35 cellular contexts compared by ENCODE assay signal in genomic region chr17:39719966-39720365, GRCh38. TPM values are rescaled to one million over a fixed set of nuclear protein-coding genes. Genes with fewer than 3 reads are reported as not detected.
"Had no signal": no experiment of that assay in that cellular context is flagged by ENCODE, and none has a peak within 500 bp of the region (broad histone marks: within the 10 kb centered on the region; RNA-seq: fewer than 3 reads in every experiment).

No MANE protein-coding gene starts in this region.

- H3K4me1 Mint-ChIP-seq: activated CD4-positive, alpha-beta T cell treated with anti-CD3 and anti-CD28 coated beads for 36 hours; activated CD4-positive, alpha-beta T cell treated with anti-CD3 and anti-CD28 coated beads, Interleukin-2, amount 10 ng/mL, durations not matched to agents 7 days and 5 days; activated T-helper 17 cell treated with anti-CD3 and anti-CD28 coated beads, Interleukin-2, amount 50 U/mL, for 72 hours; central memory CD8-positive, alpha-beta T cell had no signal

- H3K4me3 Mint-ChIP-seq: activated CD4-positive, alpha-beta T cell treated with anti-CD3 and anti-CD28 coated beads for 36 hours; activated CD4-positive, alpha-beta T cell treated with anti-CD3 and anti-CD28 coated beads, Interleukin-2, amount 10 ng/mL, durations not matched to agents 7 days and 5 days; activated CD8-positive, alpha-beta T cell treated with anti-CD3 and anti-CD28 coated beads, Interleukin-2, amount 10 ng/mL, durations not matched to agents 7 days and 5 days; activated naive CD8-positive, alpha-beta T cell treated with anti-CD3 and anti-CD28 coated beads for 36 hours; activated T-cell treated with anti-CD3 and anti-CD28 coated beads, Interleukin-2, amount 50 U/mL, for 72 hours; activated T-helper 17 cell treated with anti-CD3 and anti-CD28 coated beads, Interleukin-2, amount 50 U/mL, for 72 hours; central memory CD8-positive, alpha-beta T cell; T-helper 1 cell treated with Interleukin-12 subunit alpha and Interleukin-12 subunit beta and Interleukin-4 antibody, amounts not matched to agents 30 μg/mL and 1 μg/mL, for 36 hours; T-helper 2 cell treated with Interferon-gamma antibody and Interleukin-4, amounts not matched to agents 5 μg/mL and 100 μg/mL, for 36 hours had no signal

- DNase-seq: activated CD4-positive, alpha-beta T cell treated with anti-CD3 and anti-CD28 coated beads for 36 hours; activated CD4-positive, alpha-beta T cell treated with anti-CD3 and anti-CD28 coated beads, Interleukin-2, amount 10 ng/mL, durations not matched to agents 7 days and 5 days; activated CD4-positive, alpha-beta T cell treated with anti-CD3 and anti-CD28 coated beads, Interleukin-2, amount 50 U/mL, for 48 hours; activated CD8-positive, alpha-beta memory T cell treated with anti-CD3 and anti-CD28 coated beads, Interleukin-2, amount 50 U/mL, for 4 hours; activated CD8-positive, alpha-beta T cell treated with anti-CD3 and anti-CD28 coated beads, Interleukin-2, amount 10 ng/mL, durations not matched to agents 7 days and 5 days; activated effector memory CD4-positive, alpha-beta T cell treated with anti-CD3 and anti-CD28 coated beads, Interleukin-2, amount 50 U/mL, for 16 hours; activated naive CD4-positive, alpha-beta T cell; activated naive CD4-positive, alpha-beta T cell treated with anti-CD3 and anti-CD28 coated beads, Interleukin-2, amount 50 U/mL, for 16 hours; activated naive CD8-positive, alpha-beta T cell treated with anti-CD3 and anti-CD28 coated beads for 36 hours; activated T-cell treated with anti-CD3 and anti-CD28 coated beads, Interleukin-2, amount 50 U/mL, for 72 hours; amniotic stem cell; brain microvascular endothelial cell; NCI-H1092 treated with DMSO at 0.1 percent for 48 hours; NCI-H1417; NCI-H146; NCI-H187; NCI-H2029 treated with DMSO at 0.1 percent for 48 hours; NCI-H2107; NCI-H2171; NCI-H510A; NCI-H526; NCI-H748 treated with DMSO at 0.1 percent for 48 hours; NK-92 treated with Interleukin-12 subunit alpha and Interleukin-12 subunit beta, amount 100 ng/mL, for 24 hours; PC-3; Peyer's patch; RPMI8226; SHP77 treated with DMSO at 0.1 percent for 48 hours; SK-N-SH had no signal

- H3K9me3 Mint-ChIP-seq: activated CD4-positive, alpha-beta T cell treated with anti-CD3 and anti-CD28 coated beads, Interleukin-2, amount 10 ng/mL, durations not matched to agents 7 days and 5 days; activated naive CD8-positive, alpha-beta T cell treated with anti-CD3 and anti-CD28 coated beads for 36 hours; activated T-cell treated with anti-CD3 and anti-CD28 coated beads, Interleukin-2, amount 50 U/mL, for 72 hours; activated T-helper 17 cell treated with anti-CD3 and anti-CD28 coated beads, Interleukin-2, amount 50 U/mL, for 72 hours; central memory CD8-positive, alpha-beta T cell; T-helper 1 cell treated with Interleukin-12 subunit alpha and Interleukin-12 subunit beta and Interleukin-4 antibody, amounts not matched to agents 30 μg/mL and 1 μg/mL, for 36 hours; T-helper 2 cell treated with Interferon-gamma antibody and Interleukin-4, amounts not matched to agents 5 μg/mL and 100 μg/mL, for 36 hours had no signal

- H3K27ac Mint-ChIP-seq: activated CD4-positive, alpha-beta T cell treated with anti-CD3 and anti-CD28 coated beads for 36 hours; activated CD4-positive, alpha-beta T cell treated with anti-CD3 and anti-CD28 coated beads, Interleukin-2, amount 10 ng/mL, durations not matched to agents 7 days and 5 days; activated CD8-positive, alpha-beta T cell treated with anti-CD3 and anti-CD28 coated beads, Interleukin-2, amount 10 ng/mL, durations not matched to agents 7 days and 5 days; activated naive CD8-positive, alpha-beta T cell treated with anti-CD3 and anti-CD28 coated beads for 36 hours; activated T-cell treated with anti-CD3 and anti-CD28 coated beads, Interleukin-2, amount 50 U/mL, for 72 hours; activated T-helper 17 cell treated with anti-CD3 and anti-CD28 coated beads, Interleukin-2, amount 50 U/mL, for 72 hours; T-helper 1 cell treated with Interleukin-12 subunit alpha and Interleukin-12 subunit beta and Interleukin-4 antibody, amounts not matched to agents 30 μg/mL and 1 μg/mL, for 36 hours; T-helper 2 cell treated with Interferon-gamma antibody and Interleukin-4, amounts not matched to agents 5 μg/mL and 100 μg/mL, for 36 hours had no signal

- H3K27me3 Mint-ChIP-seq: activated CD4-positive, alpha-beta T cell treated with anti-CD3 and anti-CD28 coated beads for 36 hours; activated CD4-positive, alpha-beta T cell treated with anti-CD3 and anti-CD28 coated beads, Interleukin-2, amount 10 ng/mL, durations not matched to agents 7 days and 5 days; activated naive CD8-positive, alpha-beta T cell treated with anti-CD3 and anti-CD28 coated beads for 36 hours; activated T-helper 17 cell treated with anti-CD3 and anti-CD28 coated beads, Interleukin-2, amount 50 U/mL, for 72 hours; central memory CD8-positive, alpha-beta T cell had no signal

- ATAC-seq: activated CD4-positive, alpha-beta T cell treated with anti-CD3 and anti-CD28 coated beads for 36 hours; activated CD4-positive, CD25-positive, alpha-beta regulatory T cell treated with anti-CD3 and anti-CD28 coated beads, Interleukin-2, amount 50 U/mL, for 24 hours; activated CD8-positive, alpha-beta T cell treated with anti-CD3 and anti-CD28 coated beads, Interleukin-2, amount 10 ng/mL, durations not matched to agents 7 days and 5 days; activated T-cell treated with anti-CD3 and anti-CD28 coated beads, Interleukin-2, amount 50 U/mL, for 72 hours; activated T-helper 17 cell treated with anti-CD3 and anti-CD28 coated beads, Interleukin-2, amount 50 U/mL, for 72 hours; PC-3 had no signal

- H3K36me3 Mint-ChIP-seq: activated naive CD8-positive, alpha-beta T cell treated with anti-CD3 and anti-CD28 coated beads for 36 hours had no signal

RNA-seq across cellular contexts. Expression of gene GRB7, which starts 17.8 kb away (rescaled TPM):
- total RNA-seq: M059J, SJSA1 had no signal
- polyA plus RNA-seq: SK-N-SH had no signal

RNA-seq across cellular contexts. Expression of gene PNMT, which starts 51.7 kb away (rescaled TPM):
- total RNA-seq: activated CD4-positive, alpha-beta T cell treated with anti-CD3 and anti-CD28 coated beads for 36 hours; activated CD8-positive, alpha-beta T cell treated with anti-CD3 and anti-CD28 coated beads, Interleukin-2, amount 10 ng/mL, durations not matched to agents 7 days and 5 days; activated naive CD8-positive, alpha-beta T cell treated with anti-CD3 and anti-CD28 coated beads for 36 hours; activated T-helper 17 cell treated with anti-CD3 and anti-CD28 coated beads, Interleukin-2, amount 50 U/mL, for 72 hours; M059J; SJSA1 had no signal
